In genomic region chr9:127214421-127215265, GRCh38 we compare ENCODE assay signal across 8 cellular contexts. TPM values are rescaled to one million over a fixed set of nuclear protein-coding genes. Genes with fewer than 3 reads are reported as not detected.
DNase-seq lines count a peak whose midpoint lies in the region; ATAC-seq and TF ChIP-seq lines count a peak whose summit lies in the region.

No MANE protein-coding gene starts in this region.

- no peak overlapping the region for H3K4me3 ChIP-seq in AG10803 (ENCODE audit: low read length)
- H3K4me3 ChIP-seq in endodermal cell (ENCODE audit: low read length) = no peak overlapping the region

- no peak overlapping the region for H3K27ac Mint-ChIP-seq in activated CD8-positive, alpha-beta T cell treated with anti-CD3 and anti-CD28 coated beads for 36 hours
- no peak overlapping the region for H3K27ac Mint-ChIP-seq in endodermal cell
- no peak overlapping the region for H3K27ac Mint-ChIP-seq in naive B cell

- no peaks in the 10 kb centered on the region for H3K27me3 Mint-ChIP-seq in activated CD8-positive, alpha-beta T cell treated with anti-CD3 and anti-CD28 coated beads for 36 hours
- H3K27me3 Mint-ChIP-seq in endodermal cell (ENCODE audit: insufficient read depth) (no peaks in the 10 kb centered on the region), naive B cell (no peaks in the 10 kb centered on the region)

- intact Hi-C loops in activated CD8-positive, alpha-beta T cell treated with anti-CD3 and anti-CD28 coated beads for 36 hours (cut with micrococcal nuclease) = no loop called here

- no peak overlapping the region for H3K27ac ChIP-seq in endodermal cell (ENCODE audit: low read depth, low read length)

- H3K27me3 ChIP-seq in endodermal cell (ENCODE audit: control insufficient read depth, insufficient read depth, low read length, poor library complexity, severe bottlenecking) = no peaks in the 10 kb centered on the region

- TF ChIP-seq CTCF in AG10803 (conservative IDR thresholded peaks at IDR 0.05; ENCODE audit: low read length) (peak; percentile 70), endodermal cell (conservative IDR thresholded peaks at IDR 0.05) (peak; percentile 94)
- peak; percentile 84 for TF ChIP-seq CTCF in activated CD8-positive, alpha-beta T cell treated with anti-CD3 and anti-CD28 coated beads for 36 hours (IDR thresholded peaks at IDR 0.05)

- WGBS in endodermal cell (ENCODE audit: insufficient coverage in 1 of 2, insufficient read length in 1 of 2), 2 experiments = 32 to 40% methylated on average over 5 to 6 of the region's 6 CpGs

- no peaks in the 10 kb centered on the region for H3K36me3 ChIP-seq in endodermal cell (ENCODE audit: control insufficient read depth, insufficient read depth, low read length)

- no peaks in the 10 kb centered on the region for H3K9me3 ChIP-seq in endodermal cell (ENCODE audit: control insufficient read depth, low read length)

- ATAC-seq in GM19372 (IDR thresholded peaks at IDR 0.05; ENCODE audit: low read depth, unreplicated experiment) = peak; percentile 53
- peak; percentile 82 for ATAC-seq in activated CD8-positive, alpha-beta T cell treated with anti-CD3 and anti-CD28 coated beads for 36 hours
- peak; percentile 68 to 91 for ATAC-seq in naive B cell (ENCODE audit: low read depth in 2 of 2)

- POLR2A ChIA-PET in activated CD8-positive, alpha-beta T cell treated with anti-CD3 and anti-CD28 coated beads for 36 hours (lab: Charles Lee) = interaction anchor here (0.6 to 2.1 kb wide), 5 partner anchors 9 to 311 kb away, joined by 3 to 5 read pairs (median 3); partner anchors contain the start of genes LRSAM1 and RPL12

- H3K4me1 Mint-ChIP-seq in activated CD8-positive, alpha-beta T cell treated with anti-CD3 and anti-CD28 coated beads for 36 hours (ENCODE audit: low read depth) = no peaks in the 10 kb centered on the region
- H3K4me1 Mint-ChIP-seq in endodermal cell (peaks cover 14% of the 10 kb centered on the region), naive B cell (peaks cover 2 to 7% (median 5%) of the 10 kb centered on the region in 3 donors)

- peak; percentile 73 for DNase-seq in AG10803 (ENCODE audit: low read depth)
- DNase-seq in NCI-H460 (ENCODE audit: extremely low read depth, low read depth) = peak; percentile 54
- DNase-seq in activated CD8-positive, alpha-beta T cell treated with anti-CD3 and anti-CD28 coated beads for 36 hours = peak; percentile 79
- peak; percentile 90 for DNase-seq in endodermal cell
- peak; percentile 45 for DNase-seq in naive B cell
- peak; percentile 81 for DNase-seq in superior temporal gyrus (ENCODE audit: extremely low spot score)
- DNase-seq in SIG-M5 (lab: John Stamatoyannopoulos, UW) = no peak

- no peaks in the 10 kb centered on the region for H3K9me3 Mint-ChIP-seq in activated CD8-positive, alpha-beta T cell treated with anti-CD3 and anti-CD28 coated beads for 36 hours
- H3K9me3 Mint-ChIP-seq in endodermal cell (no peaks in the 10 kb centered on the region), naive B cell (no peaks in the 10 kb centered on the region)

- no peak overlapping the region for H3K4me3 Mint-ChIP-seq in activated CD8-positive, alpha-beta T cell treated with anti-CD3 and anti-CD28 coated beads for 36 hours
- H3K4me3 Mint-ChIP-seq in endodermal cell (no peak overlapping the region), naive B cell (no peak overlapping the region)

- no peak overlapping the region for H3K9ac ChIP-seq in endodermal cell (ENCODE audit: extremely low read depth, low read length, poor library complexity, severe bottlenecking)

- no peaks in the 10 kb centered on the region for H3K36me3 Mint-ChIP-seq in activated CD8-positive, alpha-beta T cell treated with anti-CD3 and anti-CD28 coated beads for 36 hours (ENCODE audit: low read depth)
- H3K36me3 Mint-ChIP-seq in endodermal cell (ENCODE audit: low read depth) (no peaks in the 10 kb centered on the region), naive B cell (no peaks in the 10 kb centered on the region)

- H3K4me1 ChIP-seq in endodermal cell (ENCODE audit: control insufficient read depth, insufficient read depth, low read length) = no peaks in the 10 kb centered on the region

- CTCF ChIA-PET in activated CD8-positive, alpha-beta T cell treated with anti-CD3 and anti-CD28 coated beads for 36 hours (lab: Charles Lee) = interaction anchor here (0.6 to 1.8 kb wide), 22 partner anchors 9 to 707 kb away, joined by 3 to 13 read pairs (median 4); partner anchors contain the start of gene SLC2A8

RNA-seq across cellular contexts. Expression of gene GARNL3, which starts 49.9 kb away (rescaled TPM):
- total RNA-seq in NCI-H460 (2014; rRNA removed; shearing (Covaris generic)) = 2.9 and 5.6 TPM in 2 replicates
- polyA plus RNA-seq in NCI-H460 (2014; cell fraction: nucleus; rRNA removed) = 21.7 and 42.8 TPM in 2 replicates
- total RNA-seq in activated CD8-positive, alpha-beta T cell treated with anti-CD3 and anti-CD28 coated beads for 36 hours = 1 to 10 TPM; 3.8 to 4.2 TPM
- total RNA-seq in endodermal cell = 10 to 100 TPM in 1 of 2 donors, 1 to 10 TPM in 1; 7.2 to 12.8 TPM
- 10.0 TPM for polyA plus RNA-seq in endodermal cell (2013, experiment 1 of 2)
- polyA plus RNA-seq in endodermal cell (2013, experiment 2 of 2) = 10.1 TPM
- polyA plus RNA-seq in naive B cell (ENCODE audit: low read depth in 6 of 6) = 1 to 10 TPM in 2 of 6 donors, under 1 TPM in 2, not detected in 2; 0.71 to 3.1 (median 1.1) TPM
